8 cellular contexts compared by ENCODE assay signal in genomic region chr11:58577441-58578135, GRCh38. TPM values are rescaled to one million over a fixed set of nuclear protein-coding genes. Genes with fewer than 3 reads are reported as not detected.
DNase-seq lines count a peak whose midpoint lies in the region; ATAC-seq and TF ChIP-seq lines count a peak whose summit lies in the region.

No MANE protein-coding gene starts in this region.

- H3K4me1 ChIP-seq in CD4-positive, alpha-beta memory T cell (ENCODE audit: insufficient read depth, low read length) = peaks cover 69% of the 10 kb centered on the region
- peaks cover 0 to 59% of the 10 kb centered on the region in 2 donors for H3K4me1 ChIP-seq in right atrium auricular region
- H3K4me1 ChIP-seq in skeletal muscle tissue (ENCODE audit: control insufficient read depth in 3 of 3, insufficient read depth in 3 of 3, low read length in 3 of 3) = peaks cover 37 to 49% (median 47%) of the 10 kb centered on the region in 3 donors

- peak overlapping the region; percentile 93 to 99 (median 96) for H3K4me3 Mint-ChIP-seq in CD4-positive, alpha-beta memory T cell

- H3K36me3 ChIP-seq in CD4-positive, alpha-beta memory T cell (ENCODE audit: insufficient read depth, low read length) = no peaks in the 10 kb centered on the region
- no peaks in the 10 kb centered on the region for H3K36me3 ChIP-seq in right atrium auricular region
- H3K36me3 ChIP-seq in skeletal muscle tissue (ENCODE audit: control insufficient read depth in 3 of 3, insufficient read depth in 3 of 3, low read length in 3 of 3) = peaks cover 0 to 5% (median 0%) of the 10 kb centered on the region in 3 donors

- no peaks in the 10 kb centered on the region for H3K27me3 ChIP-seq in CD4-positive, alpha-beta memory T cell (ENCODE audit: insufficient read depth, low read length)
- H3K27me3 ChIP-seq in right atrium auricular region (no peaks in the 10 kb centered on the region), skeletal muscle tissue (ENCODE audit: control insufficient read depth in 3 of 3, insufficient read depth in 3 of 3, low read length in 3 of 3) (no peaks in the 10 kb centered on the region)

- H3K9ac ChIP-seq in skeletal muscle tissue (ENCODE audit: low read depth in 1 of 3, low read length in 3 of 3) = peak overlapping the region; percentile 99 to 100 (median 100)

- H3K27me3 Mint-ChIP-seq in CD4-positive, alpha-beta memory T cell = peaks cover 0 to 3% of the 10 kb centered on the region in 2 donors

- H3K27ac Mint-ChIP-seq in CD4-positive, alpha-beta memory T cell = peak overlapping the region; percentile 99 to 100 (median 100)

- POLR2A ChIA-PET in CD4-positive, alpha-beta memory T cell (lab: Charles Lee; ENCODE audit: partially characterized antibody) = interaction anchor here (0.6 to 6.4 kb wide), 22 partner anchors 9 to 1242 kb away, joined by 3 to 109 read pairs (median 5); partner anchors contain the start of genes MED19, SELENOH, SSRP1 and UBE2L6

- intact Hi-C loops in CD4-positive, alpha-beta memory T cell (cut with micrococcal nuclease) = loop anchor here (1.0 to 10.0 kb wide), 15 partner anchors 15 to 1243 kb away; partner anchors contain the start of genes CLP1, FAM111B, MED19 and SSRP1

- H3K27ac ChIP-seq in CD4-positive, alpha-beta memory T cell (ENCODE audit: low read depth, low read length) = peak overlapping the region; percentile 99
- H3K27ac ChIP-seq in right atrium auricular region = peak overlapping the region; percentile 100
- peak overlapping the region; percentile 100 for H3K27ac ChIP-seq in skeletal muscle tissue (ENCODE audit: low read depth, low read length)

- CTCF ChIA-PET in CD4-positive, alpha-beta memory T cell (lab: Charles Lee; ENCODE audit: partially characterized antibody) = interaction anchor here (0.7 to 8.6 kb wide), 7 partner anchors 11 to 1010 kb away, joined by 3 to 187 read pairs (median 8); partner anchors contain the start of gene UBE2L6

- H3K9me3 ChIP-seq in CD4-positive, alpha-beta memory T cell (ENCODE audit: control insufficient read depth in 1 of 2, low read length in 2 of 2) = no peaks in the 10 kb centered on the region
- H3K9me3 ChIP-seq in right atrium auricular region (no peaks in the 10 kb centered on the region), skeletal muscle tissue (ENCODE audit: control insufficient read depth in 3 of 3, low read length in 3 of 3) (no peaks in the 10 kb centered on the region)

- DNase-seq in CD4-positive, alpha-beta memory T cell = peak in 4 of 5 donors; percentile 77 to 93 (median 81)
- DNase-seq in SKM-1 (lab: John Stamatoyannopoulos, UW; ENCODE audit: unreplicated experiment) (peak; percentile 78), right atrium auricular region (ENCODE audit: low spot score) (peak; percentile 72), NCI-H1436 treated with DMSO at 0.1 percent for 48 hours (lab: John Stamatoyannopoulos, UW) (no peak)
- peak; percentile 56 for DNase-seq in activated naive CD8-positive, alpha-beta T cell treated with anti-CD3 and anti-CD28 coated beads, Interleukin-2, amount 50 U/mL, for 16 hours (ENCODE audit: low read depth, low spot score)

- no peak for TF ChIP-seq CTCF in right atrium auricular region (IDR thresholded peaks at IDR 0.05)

- H3K36me3 Mint-ChIP-seq in CD4-positive, alpha-beta memory T cell = peaks cover 0 to 42% of the 10 kb centered on the region in 2 donors

- ATAC-seq in GM19438 (IDR thresholded peaks at IDR 0.05; ENCODE audit: low read depth, unreplicated experiment) (peak; percentile 38), HG03558 (IDR thresholded peaks at IDR 0.05; ENCODE audit: extremely low read depth, unreplicated experiment) (peak; percentile 33)

- peak overlapping the region; percentile 57 to 96 for H3K4me3 ChIP-seq in CD4-positive, alpha-beta memory T cell (ENCODE audit: low read length in 2 of 2)
- H3K4me3 ChIP-seq in right atrium auricular region (peak overlapping the region; percentile 87 to 100), skeletal muscle tissue (ENCODE audit: low read length in 3 of 3) (peak overlapping the region; percentile 73 to 98 (median 97))

- H3K4me1 Mint-ChIP-seq in CD4-positive, alpha-beta memory T cell = peaks cover 34 to 86% (median 57%) of the 10 kb centered on the region in 4 donors

- H3K9me3 Mint-ChIP-seq in CD4-positive, alpha-beta memory T cell = peaks cover 0 to 14% (median 0%) of the 10 kb centered on the region in 8 donors

RNA-seq across cellular contexts. Expression of gene ZFP91, which starts 1.3 kb away (rescaled TPM):
- 10 to 100 TPM; 38.0 to 38.4 TPM for total RNA-seq in CD4-positive, alpha-beta memory T cell
- 1 to 10 TPM; 3.8 to 7.3 TPM for polyA plus RNA-seq in CD4-positive, alpha-beta memory T cell
- total RNA-seq in right atrium auricular region (10 to 100 TPM; 50.5 to 52.4 TPM), skeletal muscle tissue (27.7 TPM)

RNA-seq across cellular contexts. Expression of gene LPXN, which starts 1.9 kb away (rescaled TPM):
- total RNA-seq in CD4-positive, alpha-beta memory T cell = 100 to 1,000 TPM; 138 to 147 TPM
- polyA plus RNA-seq in CD4-positive, alpha-beta memory T cell = 100 to 1,000 TPM; 251 to 281 TPM
- total RNA-seq in right atrium auricular region = 1 to 10 TPM; 2.8 to 5.5 TPM
- 4.2 TPM for total RNA-seq in skeletal muscle tissue

RNA-seq across cellular contexts. Expression of gene CNTF, which starts 44.9 kb away (rescaled TPM):
- total RNA-seq in CD4-positive, alpha-beta memory T cell = 1 to 10 TPM; 2.6 to 2.9 TPM
- polyA plus RNA-seq in CD4-positive, alpha-beta memory T cell = under 1 TPM in 1 of 2 donors, not detected in 1; 0.10 TPM
- total RNA-seq in right atrium auricular region (1 to 10 TPM in 1 of 2 donors, under 1 TPM in 1; 0.30 to 1.6 TPM), skeletal muscle tissue (1.6 TPM)

Comparison
In these comparisons a context has a peak if more than half of its experiments do, and no peak if none do; other contexts are left out.
1. RNA of gene LPXN, which starts 1.9 kb away (total RNA-seq): 138 to 147 TPM in CD4-positive, alpha-beta memory T cell; 2.8 to 5.5 TPM in right atrium auricular region and 4.2 TPM in skeletal muscle tissue (single experiment); every median in the first group is over 10 times any median in the second.
2. Peak in every context shown above with its lines, with median percentiles within 50 percentile points of each other: H3K27ac ChIP-seq and H3K4me3 ChIP-seq.